22 cellular contexts compared by ENCODE assay signal in genomic region chr22:19516378-19517170, GRCh38. TPM values are rescaled to one million over a fixed set of nuclear protein-coding genes. Genes with fewer than 3 reads are reported as not detected.
"Had no signal": no experiment of that assay in that cellular context is flagged by ENCODE, and none has a peak within 500 bp of the region (broad histone marks: within the 10 kb centered on the region; RNA-seq: fewer than 3 reads in every experiment).

No MANE protein-coding gene starts in this region.

- DNase-seq: effector memory CD8-positive, alpha-beta T cell; esophagus squamous epithelium; foreskin fibroblast; glutamatergic neuron; immature natural killer cell; mesendoderm; naive thymus-derived CD4-positive, alpha-beta T cell; nephron progenitor cell; sigmoid colon; stimulated activated naive CD4-positive, alpha-beta T cell; stomach; substantia nigra; transverse colon had no signal

- H3K4me1 ChIP-seq: esophagus squamous epithelium, gastroesophageal sphincter, right atrium auricular region, stomach, transverse colon had no signal

- H3K4me3 Mint-ChIP-seq: dendritic cell treated with granulocyte-macrophage colony-stimulating factor and Interleukin-4, amounts not matched to agents 40 ng/mL and 50 ng/mL, for 4 days; effector memory CD8-positive, alpha-beta T cell; immature natural killer cell; naive thymus-derived CD4-positive, alpha-beta T cell; nephron progenitor cell had no signal

- H3K27ac Mint-ChIP-seq: dendritic cell treated with granulocyte-macrophage colony-stimulating factor and Interleukin-4, amounts not matched to agents 40 ng/mL and 50 ng/mL, for 4 days; effector memory CD8-positive, alpha-beta T cell; immature natural killer cell; nephron progenitor cell had no signal

- ATAC-seq: effector memory CD8-positive, alpha-beta T cell; gastroesophageal sphincter; naive thymus-derived CD4-positive, alpha-beta T cell had no signal

- H3K36me3 ChIP-seq: esophagus squamous epithelium, gastroesophageal sphincter, right atrium auricular region, sigmoid colon, stomach, thoracic aorta, transverse colon had no signal

- H3K9me3 ChIP-seq: esophagus squamous epithelium, neutrophil, stomach, thoracic aorta, transverse colon had no signal

- H3K9me3 Mint-ChIP-seq: dendritic cell treated with granulocyte-macrophage colony-stimulating factor and Interleukin-4, amounts not matched to agents 40 ng/mL and 50 ng/mL, for 4 days; effector memory CD8-positive, alpha-beta T cell; immature natural killer cell had no signal

- H3K4me3 ChIP-seq: esophagus squamous epithelium, gastroesophageal sphincter, right atrium auricular region, sigmoid colon, skin epidermis, stomach, thoracic aorta, transverse colon had no signal

- FAIRE-seq: colon, keratinocyte had no signal

- H3K27ac ChIP-seq: esophagus squamous epithelium, gastroesophageal sphincter, neutrophil, right atrium auricular region, sigmoid colon, skin epidermis, stomach, thoracic aorta, transverse colon had no signal

- H3K4me1 Mint-ChIP-seq: immature natural killer cell had no signal

- H3K27me3 Mint-ChIP-seq: dendritic cell treated with granulocyte-macrophage colony-stimulating factor and Interleukin-4, amounts not matched to agents 40 ng/mL and 50 ng/mL, for 4 days; naive thymus-derived CD4-positive, alpha-beta T cell had no signal

- H3K27me3 ChIP-seq: esophagus squamous epithelium, neutrophil, right atrium auricular region, sigmoid colon, stomach, transverse colon had no signal

RNA-seq across cellular contexts. Expression of gene CLDN5, which starts 7.6 kb away (rescaled TPM):
- total RNA-seq: osteocyte had no signal
- polyA plus RNA-seq: keratinocyte had no signal
